Comparison of ENCODE assay signal across 8 cellular contexts in genomic region chr17:17641621-17642409, GRCh38. TPM values are rescaled to one million over a fixed set of nuclear protein-coding genes. Genes with fewer than 3 reads are reported as not detected.
A peak's percentile ranks its signal among the peaks of the same experiment; 100 is the strongest.
DNase-seq lines count a peak whose midpoint lies in the region; ATAC-seq and TF ChIP-seq lines count a peak whose summit lies in the region.

No MANE protein-coding gene starts in this region.

- no peaks in the 10 kb centered on the region for H3K9me3 ChIP-seq in T-helper 17 cell (ENCODE audit: control insufficient read depth, low read length, poor library complexity, severe bottlenecking)

- DNase-seq in NCI-H146 treated with DMSO at 0.1 percent for 48 hours (lab: John Stamatoyannopoulos, UW; ENCODE audit: unreplicated experiment) (peak; percentile 76), T-helper 17 cell (peak; percentile 63 to 77 (median 65)), amniotic epithelial cell (ENCODE audit: low read depth) (peak; percentile 70), left ventricle myocardium superior (peak; percentile 78), renal cortical epithelial cell (ENCODE audit: low read depth) (peak; percentile 68)

- peak; percentile 87 for ATAC-seq in T-helper 17 cell
- ATAC-seq in left ventricle myocardium superior: peak; percentile 92
- ATAC-seq in HG03139 (IDR thresholded peaks at IDR 0.05; ENCODE audit: unreplicated experiment): no peak
- no peak for ATAC-seq in HG02798 (IDR thresholded peaks at IDR 0.05; ENCODE audit: poor library complexity, unreplicated experiment)

- no peak overlapping the region for H3K4me3 ChIP-seq in GM12875 (ENCODE audit: low read depth, low read length)

- peak; percentile 81 for TF ChIP-seq CTCF in GM12875 (IDR thresholded peaks at IDR 0.05; ENCODE audit: borderline replicate concordance, insufficient read depth, low read depth, low read length)

- no peak overlapping the region for H3K27ac Mint-ChIP-seq in T-helper 17 cell

- intact Hi-C loops in left ventricle myocardium superior (cut with micrococcal nuclease): loop anchor here (5.0 kb wide), 1 partner anchor 285 kb away; no protein-coding TSS in a partner anchor

- H3K27me3 Mint-ChIP-seq in T-helper 17 cell: peaks cover 20% of the 10 kb centered on the region

- H3K4me3 Mint-ChIP-seq in T-helper 17 cell: no peak overlapping the region

- H3K36me3 Mint-ChIP-seq in T-helper 17 cell (ENCODE audit: low read depth): no peaks in the 10 kb centered on the region

- H3K4me1 Mint-ChIP-seq in T-helper 17 cell: no peaks in the 10 kb centered on the region

RNA-seq across cellular contexts. Expression of gene RAI1, which starts 39.4 kb away (rescaled TPM):
- total RNA-seq in T-helper 17 cell (10 to 100 TPM; 18.4 to 18.6 TPM), left ventricle myocardium superior (30.1 TPM), renal cortical epithelial cell (9.9 and 25.1 TPM in 2 replicates)

RNA-seq across cellular contexts. Expression of gene PEMT, which starts 50.3 kb away (rescaled TPM):
- total RNA-seq in T-helper 17 cell (10 to 100 TPM; 13.8 to 14.8 TPM), left ventricle myocardium superior (17.9 TPM), renal cortical epithelial cell (36.0 and 36.6 TPM in 2 replicates)

Comparison
In these comparisons a context has a peak if more than half of its experiments do, and no peak if none do; other contexts are left out.
1. ATAC-seq: peak in T-helper 17 cell (single experiment) and left ventricle myocardium superior (single experiment); none in HG03139 (single experiment) and HG02798 (single experiment).
2. Peak in every context shown above with its lines, with median percentiles within 50 percentile points of each other: DNase-seq.